2 cellular contexts compared by ENCODE assay signal in the genomic region with DNA sequence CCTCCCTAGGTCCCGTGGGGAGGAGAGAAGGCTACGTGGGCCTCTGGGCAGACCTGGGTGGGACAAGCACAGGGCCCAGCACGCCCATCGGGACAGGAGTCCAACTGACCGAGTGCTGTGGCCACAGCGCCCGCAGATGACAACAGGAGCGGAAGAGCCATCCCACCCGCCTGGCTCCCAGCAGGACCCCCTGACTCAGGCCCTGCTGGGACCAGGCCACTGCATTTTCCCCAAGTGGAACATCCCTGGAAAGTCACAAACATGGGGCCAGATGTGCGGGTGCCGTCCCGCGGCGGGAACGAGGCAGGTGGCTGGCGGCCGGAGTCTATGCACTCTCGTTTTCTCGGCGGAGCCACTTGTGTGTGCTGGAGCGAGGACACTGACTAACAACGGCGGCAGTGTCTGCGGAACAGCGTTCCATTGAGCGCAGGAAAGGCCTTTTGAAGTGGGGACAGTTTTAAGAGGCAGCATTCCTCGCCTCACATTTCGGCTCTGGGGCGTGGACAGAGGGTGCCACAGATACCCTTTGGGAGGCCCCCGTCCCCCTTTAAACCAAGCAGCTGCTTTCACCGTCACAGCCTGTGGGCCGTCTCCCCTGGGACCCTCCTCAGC.
TF ChIP-seq lines count a peak whose summit lies in the region.

No MANE protein-coding gene starts in this region.

TF ChIP-seq in IMR-90, 13 proteins besides CTCF, POLR2A, EP300 and RAD21 (continued from another document):
- no peak for TF ChIP-seq RCOR1 (IDR thresholded peaks at IDR 0.05; ENCODE audit: insufficient replicate concordance, low read length)
- no peak for TF ChIP-seq USF2 (IDR thresholded peaks at IDR 0.05; ENCODE audit: low read depth, low read length)
- no peak for TF ChIP-seq ELK1 (IDR thresholded peaks at IDR 0.05; ENCODE audit: borderline replicate concordance, low read depth, low read length)
- no peak for TF ChIP-seq RFX5 (IDR thresholded peaks at IDR 0.05; ENCODE audit: low read depth, low read length)
- TF ChIP-seq FOS (IDR thresholded peaks at IDR 0.05; ENCODE audit: low read depth, low read length): no peak
- no peak for TF ChIP-seq MXI1 (IDR thresholded peaks at IDR 0.05; ENCODE audit: borderline replicate concordance, low read depth, low read length)
- no peak for TF ChIP-seq MAFK (IDR thresholded peaks at IDR 0.05; ENCODE audit: low read depth, low read length)
- TF ChIP-seq NFE2L2 (IDR thresholded peaks at IDR 0.05; ENCODE audit: low read depth, low read length): no peak
- TF ChIP-seq BHLHE40 (IDR thresholded peaks at IDR 0.05; ENCODE audit: low read depth, low read length): no peak
- TF ChIP-seq SMC3 (IDR thresholded peaks at IDR 0.05; ENCODE audit: low read depth, low read length): no peak
- no peak for TF ChIP-seq CHD1 (IDR thresholded peaks at IDR 0.05; ENCODE audit: low read depth, low read length)

TF ChIP-seq in GM23338, 12 proteins besides CTCF, POLR2A, EP300 and RAD21 (continued from another document):
- no peak for TF ChIP-seq REST (IDR thresholded peaks at IDR 0.05; ENCODE audit: unreplicated experiment)
- TF ChIP-seq EZH2 (IDR thresholded peaks at IDR 0.05; ENCODE audit: low read depth, unreplicated experiment): no peak
- TF ChIP-seq, protein P1, sequence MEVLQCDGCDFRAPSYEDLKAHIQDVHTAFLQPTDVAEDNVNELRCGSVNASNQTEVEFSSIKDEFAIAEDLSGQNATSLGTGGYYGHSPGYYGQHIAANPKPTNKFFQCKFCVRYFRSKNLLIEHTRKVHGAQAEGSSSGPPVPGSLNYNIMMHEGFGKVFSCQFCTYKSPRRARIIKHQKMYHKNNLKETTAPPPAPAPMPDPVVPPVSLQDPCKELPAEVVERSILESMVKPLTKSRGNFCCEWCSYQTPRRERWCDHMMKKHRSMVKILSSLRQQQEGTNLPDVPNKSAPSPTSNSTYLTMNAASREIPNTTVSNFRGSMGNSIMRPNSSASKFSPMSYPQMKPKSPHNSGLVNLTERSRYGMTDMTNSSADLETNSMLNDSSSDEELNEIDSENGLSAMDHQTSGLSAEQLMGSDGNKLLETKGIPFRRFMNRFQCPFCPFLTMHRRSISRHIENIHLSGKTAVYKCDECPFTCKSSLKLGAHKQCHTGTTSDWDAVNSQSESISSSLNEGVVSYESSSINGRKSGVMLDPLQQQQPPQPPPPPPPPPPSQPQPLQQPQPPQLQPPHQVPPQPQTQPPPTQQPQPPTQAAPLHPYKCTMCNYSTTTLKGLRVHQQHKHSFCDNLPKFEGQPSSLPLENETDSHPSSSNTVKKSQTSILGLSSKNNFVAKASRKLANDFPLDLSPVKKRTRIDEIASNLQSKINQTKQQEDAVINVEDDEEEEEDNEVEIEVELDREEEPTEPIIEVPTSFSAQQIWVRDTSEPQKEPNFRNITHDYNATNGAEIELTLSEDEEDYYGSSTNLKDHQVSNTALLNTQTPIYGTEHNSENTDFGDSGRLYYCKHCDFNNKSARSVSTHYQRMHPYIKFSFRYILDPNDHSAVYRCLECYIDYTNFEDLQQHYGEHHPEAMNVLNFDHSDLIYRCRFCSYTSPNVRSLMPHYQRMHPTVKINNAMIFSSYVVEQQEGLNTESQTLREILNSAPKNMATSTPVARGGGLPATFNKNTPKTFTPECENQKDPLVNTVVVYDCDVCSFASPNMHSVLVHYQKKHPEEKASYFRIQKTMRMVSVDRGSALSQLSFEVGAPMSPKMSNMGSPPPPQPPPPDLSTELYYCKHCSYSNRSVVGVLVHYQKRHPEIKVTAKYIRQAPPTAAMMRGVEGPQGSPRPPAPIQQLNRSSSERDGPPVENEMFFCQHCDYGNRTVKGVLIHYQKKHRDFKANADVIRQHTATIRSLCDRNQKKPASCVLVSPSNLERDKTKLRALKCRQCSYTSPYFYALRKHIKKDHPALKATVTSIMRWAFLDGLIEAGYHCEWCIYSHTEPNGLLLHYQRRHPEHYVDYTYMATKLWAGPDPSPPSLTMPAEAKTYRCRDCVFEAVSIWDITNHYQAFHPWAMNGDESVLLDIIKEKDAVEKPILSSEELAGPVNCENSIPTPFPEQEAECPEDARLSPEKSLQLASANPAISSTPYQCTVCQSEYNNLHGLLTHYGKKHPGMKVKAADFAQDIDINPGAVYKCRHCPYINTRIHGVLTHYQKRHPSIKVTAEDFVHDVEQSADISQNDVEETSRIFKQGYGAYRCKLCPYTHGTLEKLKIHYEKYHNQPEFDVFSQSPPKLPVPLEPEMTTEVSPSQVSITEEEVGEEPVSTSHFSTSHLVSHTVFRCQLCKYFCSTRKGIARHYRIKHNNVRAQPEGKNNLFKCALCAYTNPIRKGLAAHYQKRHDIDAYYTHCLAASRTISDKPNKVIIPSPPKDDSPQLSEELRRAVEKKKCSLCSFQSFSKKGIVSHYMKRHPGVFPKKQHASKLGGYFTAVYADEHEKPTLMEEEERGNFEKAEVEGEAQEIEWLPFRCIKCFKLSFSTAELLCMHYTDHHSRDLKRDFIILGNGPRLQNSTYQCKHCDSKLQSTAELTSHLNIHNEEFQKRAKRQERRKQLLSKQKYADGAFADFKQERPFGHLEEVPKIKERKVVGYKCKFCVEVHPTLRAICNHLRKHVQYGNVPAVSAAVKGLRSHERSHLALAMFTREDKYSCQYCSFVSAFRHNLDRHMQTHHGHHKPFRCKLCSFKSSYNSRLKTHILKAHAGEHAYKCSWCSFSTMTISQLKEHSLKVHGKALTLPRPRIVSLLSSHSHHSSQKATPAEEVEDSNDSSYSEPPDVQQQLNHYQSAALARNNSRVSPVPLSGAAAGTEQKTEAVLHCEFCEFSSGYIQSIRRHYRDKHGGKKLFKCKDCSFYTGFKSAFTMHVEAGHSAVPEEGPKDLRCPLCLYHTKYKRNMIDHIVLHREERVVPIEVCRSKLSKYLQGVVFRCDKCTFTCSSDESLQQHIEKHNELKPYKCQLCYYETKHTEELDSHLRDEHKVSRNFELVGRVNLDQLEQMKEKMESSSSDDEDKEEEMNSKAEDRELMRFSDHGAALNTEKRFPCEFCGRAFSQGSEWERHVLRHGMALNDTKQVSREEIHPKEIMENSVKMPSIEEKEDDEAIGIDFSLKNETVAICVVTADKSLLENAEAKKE (CRISPR knock-in tag; IDR thresholded peaks at IDR 0.05): no peak
- TF ChIP-seq EZH2phosphoT487 (IDR thresholded peaks at IDR 0.05; ENCODE audit: unreplicated experiment): no peak
- no peak for TF ChIP-seq ZNF331 (CRISPR knock-in tag; IDR thresholded peaks at IDR 0.05; ENCODE audit: low read depth)
TF ChIP-seq in GM23338: peak in this region for 0.
